In genomic region chr20:37521091-37521771, GRCh38 we compare ENCODE assay signal across 9 cellular contexts. TPM values are rescaled to one million over a fixed set of nuclear protein-coding genes. Genes with fewer than 3 reads are reported as not detected.
DNase-seq lines count a peak whose midpoint lies in the region; ATAC-seq and TF ChIP-seq lines count a peak whose summit lies in the region.
"Had no signal": no experiment of that assay in that cellular context is flagged by ENCODE, and none has a peak within 500 bp of the region (broad histone marks: within the 10 kb centered on the region; RNA-seq: fewer than 3 reads in every experiment).

Gene NNAT, plus strand, starts transcription at chr20:37521250. Its CDS starts 82 bp downstream, at chr20:37521332.

- H3K27me3 Mint-ChIP-seq in activated CD8-positive, alpha-beta T cell treated with anti-CD3 and anti-CD28 coated beads for 36 hours: no peaks in the 10 kb centered on the region

- 61% methylated on average over 65 of the region's 69 CpGs for WGBS in prostate gland

- intact Hi-C loops in activated CD8-positive, alpha-beta T cell treated with anti-CD3 and anti-CD28 coated beads for 36 hours (cut with micrococcal nuclease): no loop called here
- intact Hi-C loops in prostate gland (cut with DNase I): no loop called here

- POLR2A ChIA-PET in activated CD8-positive, alpha-beta T cell treated with anti-CD3 and anti-CD28 coated beads for 36 hours (lab: Charles Lee): no interaction called here

- no peaks in the 10 kb centered on the region for H3K9me3 Mint-ChIP-seq in activated CD8-positive, alpha-beta T cell treated with anti-CD3 and anti-CD28 coated beads for 36 hours

- ATAC-seq in activated CD8-positive, alpha-beta T cell treated with anti-CD3 and anti-CD28 coated beads for 36 hours: no peak
- no peak for ATAC-seq in GM21576 (IDR thresholded peaks at IDR 0.05; ENCODE audit: unreplicated experiment)

- no peaks in the 10 kb centered on the region for H3K27me3 ChIP-seq in prostate gland (replicated peaks; ENCODE audit: insufficient read depth)

- no peak within 1 kb of the TSS for H3K27ac Mint-ChIP-seq in activated CD8-positive, alpha-beta T cell treated with anti-CD3 and anti-CD28 coated beads for 36 hours

- no peak for TF ChIP-seq POLR2A in prostate gland (IDR thresholded peaks at IDR 0.05)

- CTCF ChIA-PET in activated CD8-positive, alpha-beta T cell treated with anti-CD3 and anti-CD28 coated beads for 36 hours (lab: Charles Lee): interaction anchor here (0.6 kb wide), 1 partner anchor 342 kb away, joined by 3 read pairs; the partner anchor contains the start of gene RPN2

- H3K4me1 Mint-ChIP-seq in activated CD8-positive, alpha-beta T cell treated with anti-CD3 and anti-CD28 coated beads for 36 hours (ENCODE audit: low read depth): peaks cover 50% of the 10 kb centered on the region

- H3K4me3 Mint-ChIP-seq in activated CD8-positive, alpha-beta T cell treated with anti-CD3 and anti-CD28 coated beads for 36 hours: peak within 1 kb of the TSS; percentile 50

- peak within 1 kb of the TSS; percentile 71 to 88 for H3K27ac ChIP-seq in prostate gland

- no peak for DNase-seq in activated CD8-positive, alpha-beta T cell treated with anti-CD3 and anti-CD28 coated beads for 36 hours
- DNase-seq in fibroblast of the aortic adventitia (ENCODE audit: low read depth): no peak
- no peak for DNase-seq in prostate gland (ENCODE audit: low spot score)
- DNase-seq in NCI-H1105 treated with DMSO at 0.1 percent for 48 hours (lab: John Stamatoyannopoulos, UW): no peak
- DNase-seq in DMS53 treated with DMSO at 0.1 percent for 48 hours (lab: John Stamatoyannopoulos, UW; ENCODE audit: unreplicated experiment): no peak
- no peak for DNase-seq in NOMO-1 (lab: John Stamatoyannopoulos, UW; ENCODE audit: unreplicated experiment in 2 of 2)
- DNase-seq: NCI-H524 had no signal

- TF ChIP-seq CTCF in GM12875 (IDR thresholded peaks at IDR 0.05; ENCODE audit: borderline replicate concordance, insufficient read depth, low read depth, low read length) (no peak), fibroblast of the aortic adventitia (IDR thresholded peaks at IDR 0.05; ENCODE audit: insufficient read depth, low read length) (no peak), prostate gland (IDR thresholded peaks at IDR 0.05) (no peak)
- no peak for TF ChIP-seq CTCF in activated CD8-positive, alpha-beta T cell treated with anti-CD3 and anti-CD28 coated beads for 36 hours (IDR thresholded peaks at IDR 0.05)

- H3K36me3 ChIP-seq in prostate gland: no peaks in the 10 kb centered on the region

- H3K4me3 ChIP-seq in GM12875 (ENCODE audit: low read depth, low read length) (peak within 1 kb of the TSS; percentile 52), fibroblast of the aortic adventitia (ENCODE audit: low read depth, low read length) (peak within 1 kb of the TSS; percentile 46), prostate gland (peak within 1 kb of the TSS; percentile 3 to 8)

- H3K36me3 Mint-ChIP-seq in activated CD8-positive, alpha-beta T cell treated with anti-CD3 and anti-CD28 coated beads for 36 hours (ENCODE audit: low read depth): peaks cover 14% of the 10 kb centered on the region

- no peaks in the 10 kb centered on the region for H3K9me3 ChIP-seq in prostate gland

- H3K4me1 ChIP-seq in prostate gland (replicated peaks): peaks cover 35% of the 10 kb centered on the region

RNA-seq across cellular contexts. Expression of gene NNAT, which starts in this region (rescaled TPM):
- under 1 TPM in 1 of 2 experiments, not detected in 1; 0.47 TPM for total RNA-seq in activated CD8-positive, alpha-beta T cell treated with anti-CD3 and anti-CD28 coated beads for 36 hours
- total RNA-seq in fibroblast of the aortic adventitia (ENCODE audit: low replicate concordance) (0.36 and 2.8 TPM in 2 replicates), prostate gland (1 to 10 TPM in 1 of 2 donors, under 1 TPM in 1; 0.41 to 4.3 TPM)
